Comparison of ENCODE assay signal across 17 cellular contexts in genomic region chr16:30755955-30756780, GRCh38. TPM values are rescaled to one million over a fixed set of nuclear protein-coding genes. Genes with fewer than 3 reads are reported as not detected.
DNase-seq lines count a peak whose midpoint lies in the region; ATAC-seq and TF ChIP-seq lines count a peak whose summit lies in the region.
"Had no signal": no experiment of that assay in that cellular context is flagged by ENCODE, and none has a peak within 500 bp of the region (broad histone marks: within the 10 kb centered on the region; RNA-seq: fewer than 3 reads in every experiment).

No MANE protein-coding gene starts in this region.

- peaks cover 56% of the 10 kb centered on the region for H3K36me3 Mint-ChIP-seq in stimulated activated memory B cell treated with anti-CD40 and anti-IgM and Interleukin-4, amounts not matched to agents 10 μg/mL and 1 μg/mL and 100 μg/mL, for 72 hours

- intact Hi-C loops in right cardiac atrium (cut with DNase I) = no loop called here
- intact Hi-C loops in left ventricle myocardium inferior (cut with micrococcal nuclease) = no loop called here
- intact Hi-C loops in Panc1 (cut with micrococcal nuclease; ENCODE audit: unreplicated experiment) = no loop called here
- intact Hi-C loops in sciatic nerve (cut with DNase I) = no loop called here

- no peak overlapping the region for H3K4me3 Mint-ChIP-seq in stimulated activated memory B cell treated with anti-CD40 and anti-IgM and Interleukin-4, amounts not matched to agents 10 μg/mL and 1 μg/mL and 100 μg/mL, for 72 hours
- H3K4me3 Mint-ChIP-seq: CD8-positive, alpha-beta memory T cell had no signal

- no peaks in the 10 kb centered on the region for H3K4me1 ChIP-seq in right cardiac atrium (ENCODE audit: control insufficient read depth, insufficient read depth, low read length)
- peaks cover 7% of the 10 kb centered on the region for H3K4me1 ChIP-seq in left ventricle myocardium inferior
- H3K4me1 ChIP-seq in Panc1 (ENCODE audit: control insufficient read depth, insufficient read depth, low read length) = peaks cover 17% of the 10 kb centered on the region

- no TSS peak for BruUV-seq in Panc1 (replicated peaks; lab: Mats Ljungman, UMichigan)

- POLR2A ChIA-PET in Panc1 (lab: Charles Lee) = no interaction called here

- in situ Hi-C loops in Panc1 (cut with HindIII; ENCODE audit: low pct_unique_long_range_greater_than_20kb, low sequenced_read_pairs) = no loop called here

- H3K4me3 ChIP-seq in right cardiac atrium (ENCODE audit: low read length) (no peak overlapping the region), left ventricle myocardium inferior (no peak overlapping the region), Panc1 (ENCODE audit: low read depth in 2 of 2, low read length in 2 of 2) (no peak overlapping the region), coronary artery (no peak overlapping the region)
- H3K4me3 ChIP-seq: BLaER1 had no signal

- H3K9me3 Mint-ChIP-seq in stimulated activated memory B cell treated with anti-CD40 and anti-IgM and Interleukin-4, amounts not matched to agents 10 μg/mL and 1 μg/mL and 100 μg/mL, for 72 hours = no peaks in the 10 kb centered on the region
- H3K9me3 Mint-ChIP-seq: CD8-positive, alpha-beta memory T cell had no signal

- H3K27ac Mint-ChIP-seq in stimulated activated memory B cell treated with anti-CD40 and anti-IgM and Interleukin-4, amounts not matched to agents 10 μg/mL and 1 μg/mL and 100 μg/mL, for 72 hours = no peak overlapping the region

- TF ChIP-seq CTCF in left ventricle myocardium inferior (IDR thresholded peaks at IDR 0.05; ENCODE audit: borderline replicate concordance) (no peak), Panc1 (IDR thresholded peaks at IDR 0.05) (no peak), coronary artery (IDR thresholded peaks at IDR 0.05) (no peak)

- H3K27ac ChIP-seq in right cardiac atrium (ENCODE audit: low read length) = no peak overlapping the region
- no peak overlapping the region for H3K27ac ChIP-seq in left ventricle myocardium inferior (replicated peaks)
- H3K27ac ChIP-seq in Panc1 (ENCODE audit: low read length) = no peak overlapping the region
- no peak overlapping the region for H3K27ac ChIP-seq in coronary artery
- H3K27ac ChIP-seq: BLaER1 had no signal

- peak in 2 of 3 donors; percentile 32 to 46 for DNase-seq in right cardiac atrium
- DNase-seq in left ventricle myocardium inferior = no peak
- DNase-seq in Panc1 (ENCODE audit: low read depth, low spot score) = no peak
- peak; percentile 57 for DNase-seq in coronary artery (ENCODE audit: low spot score)
- peak; percentile 32 for DNase-seq in sciatic nerve (ENCODE audit: low spot score)
- no peak for DNase-seq in DMS79 treated with DMSO at 0.1 percent for 48 hours (lab: John Stamatoyannopoulos, UW)
- DNase-seq: CD8-positive, alpha-beta memory T cell; GOT3; KBM-7; NCI-H1105 treated with DMSO at 0.1 percent for 48 hours; NCI-H1694; NCI-H510A; RPMI8226 had no signal

- no peaks in the 10 kb centered on the region for H3K27me3 Mint-ChIP-seq in stimulated activated memory B cell treated with anti-CD40 and anti-IgM and Interleukin-4, amounts not matched to agents 10 μg/mL and 1 μg/mL and 100 μg/mL, for 72 hours
- H3K27me3 Mint-ChIP-seq: CD8-positive, alpha-beta memory T cell had no signal

- CTCF ChIA-PET in Panc1 (lab: Charles Lee) = no interaction called here

- H3K4me1 Mint-ChIP-seq in stimulated activated memory B cell treated with anti-CD40 and anti-IgM and Interleukin-4, amounts not matched to agents 10 μg/mL and 1 μg/mL and 100 μg/mL, for 72 hours = peaks cover 26% of the 10 kb centered on the region

- peaks cover 62% of the 10 kb centered on the region for H3K36me3 ChIP-seq in left ventricle myocardium inferior
- peaks cover 3% of the 10 kb centered on the region for H3K36me3 ChIP-seq in Panc1 (ENCODE audit: control insufficient read depth, insufficient read depth, low read length)

- H3K27me3 ChIP-seq in right cardiac atrium (ENCODE audit: control insufficient read depth, insufficient read depth) = no peaks in the 10 kb centered on the region
- no peaks in the 10 kb centered on the region for H3K27me3 ChIP-seq in left ventricle myocardium inferior (ENCODE audit: low read depth)
- no peaks in the 10 kb centered on the region for H3K27me3 ChIP-seq in Panc1 (ENCODE audit: control insufficient read depth, insufficient read depth, low read length)
- H3K27me3 ChIP-seq: BLaER1 had no signal

- no peaks in the 10 kb centered on the region for H3K9me3 ChIP-seq in right cardiac atrium (ENCODE audit: control insufficient read depth, low read length)
- H3K9me3 ChIP-seq in left ventricle myocardium inferior (replicated peaks) = no peaks in the 10 kb centered on the region
- H3K9me3 ChIP-seq in Panc1 (ENCODE audit: control insufficient read depth, insufficient read depth, low read depth, low read length) = no peaks in the 10 kb centered on the region
- H3K9me3 ChIP-seq: BLaER1 had no signal

- WGBS in right cardiac atrium = 94% methylated on average over 20 of the region's 20 CpGs

- peak in 1 of 2 donors; percentile 4 for ATAC-seq in right cardiac atrium
- peak; percentile 7; the same call in 1 of the 2 replicates for ATAC-seq in Panc1
- ATAC-seq in sciatic nerve = no peak
- ATAC-seq in HG02852 (IDR thresholded peaks at IDR 0.05; ENCODE audit: unreplicated experiment) = no peak
- ATAC-seq in stimulated activated memory B cell treated with anti-CD40 and anti-IgM and Interleukin-4, amounts not matched to agents 10 μg/mL and 1 μg/mL and 100 μg/mL, for 72 hours = no peak
- ATAC-seq: HCT116 had no signal

RNA-seq across cellular contexts. Expression of gene CFAP119, which starts 5.7 kb away (rescaled TPM):
- total RNA-seq in right cardiac atrium (1 to 10 TPM in 2 of 4 donors, under 1 TPM in 2; 0.51 to 1.5 (median 0.92) TPM), left ventricle myocardium inferior (0.69 TPM), Panc1 (2021; ENCODE audit: unreplicated experiment) (21.0 TPM), sciatic nerve (5.5 TPM)
- polyA plus RNA-seq in right cardiac atrium = 0.95 TPM
- 13.2 TPM for polyA plus RNA-seq in Panc1 (2012; ENCODE audit: insufficient read length)

RNA-seq across cellular contexts. Expression of gene RNF40, which starts 6.0 kb away (rescaled TPM):
- total RNA-seq in right cardiac atrium (10 to 100 TPM; 46.6 to 64.9 (median 49.8) TPM), left ventricle myocardium inferior (35.6 TPM), Panc1 (2021; ENCODE audit: unreplicated experiment) (114 TPM), sciatic nerve (92.9 TPM)
- 36.1 TPM for polyA plus RNA-seq in right cardiac atrium
- polyA plus RNA-seq in Panc1 (2012; ENCODE audit: insufficient read length) = 86.3 TPM

RNA-seq across cellular contexts. Expression of gene PHKG2, which starts 7.9 kb away (rescaled TPM):
- total RNA-seq in right cardiac atrium (10 to 100 TPM; 17.3 to 22.2 (median 18.7) TPM), left ventricle myocardium inferior (15.6 TPM), Panc1 (2021; ENCODE audit: unreplicated experiment) (43.1 TPM), sciatic nerve (21.3 TPM)
- polyA plus RNA-seq in right cardiac atrium = 23.6 TPM
- polyA plus RNA-seq in Panc1 (2012; ENCODE audit: insufficient read length) = 31.5 TPM

RNA-seq across cellular contexts. Expression of gene ZNF629, which starts 30.8 kb away (rescaled TPM):
- 10 to 100 TPM; 22.9 to 25.1 (median 24.8) TPM for total RNA-seq in right cardiac atrium
- 15.2 TPM for polyA plus RNA-seq in right cardiac atrium
- total RNA-seq in left ventricle myocardium inferior = 21.1 TPM
- 19.2 TPM for total RNA-seq in Panc1 (2021; ENCODE audit: unreplicated experiment)
- polyA plus RNA-seq in Panc1 (2012; ENCODE audit: insufficient read length) = 19.8 TPM
- total RNA-seq in sciatic nerve = 14.0 TPM

RNA-seq across cellular contexts. Expression of gene SRCAP, which starts 57.2 kb away (rescaled TPM):
- total RNA-seq in right cardiac atrium (10 to 100 TPM; 43.5 to 61.2 (median 46.4) TPM), left ventricle myocardium inferior (42.5 TPM), Panc1 (2021; ENCODE audit: unreplicated experiment) (73.6 TPM), sciatic nerve (59.3 TPM)
- 27.6 TPM for polyA plus RNA-seq in right cardiac atrium
- 38.0 TPM for polyA plus RNA-seq in Panc1 (2012; ENCODE audit: insufficient read length)

Comparison
In these comparisons a context has a peak if more than half of its experiments do, and no peak if none do; other contexts are left out.
1. DNase-seq: peak in right cardiac atrium (2 of 3), coronary artery (single experiment) and sciatic nerve (single experiment); none in left ventricle myocardium inferior (single experiment), Panc1 (single experiment) and DMS79 treated with DMSO at 0.1 percent for 48 hours (single experiment).